8 cellular contexts compared by ENCODE assay signal in the genomic region with DNA sequence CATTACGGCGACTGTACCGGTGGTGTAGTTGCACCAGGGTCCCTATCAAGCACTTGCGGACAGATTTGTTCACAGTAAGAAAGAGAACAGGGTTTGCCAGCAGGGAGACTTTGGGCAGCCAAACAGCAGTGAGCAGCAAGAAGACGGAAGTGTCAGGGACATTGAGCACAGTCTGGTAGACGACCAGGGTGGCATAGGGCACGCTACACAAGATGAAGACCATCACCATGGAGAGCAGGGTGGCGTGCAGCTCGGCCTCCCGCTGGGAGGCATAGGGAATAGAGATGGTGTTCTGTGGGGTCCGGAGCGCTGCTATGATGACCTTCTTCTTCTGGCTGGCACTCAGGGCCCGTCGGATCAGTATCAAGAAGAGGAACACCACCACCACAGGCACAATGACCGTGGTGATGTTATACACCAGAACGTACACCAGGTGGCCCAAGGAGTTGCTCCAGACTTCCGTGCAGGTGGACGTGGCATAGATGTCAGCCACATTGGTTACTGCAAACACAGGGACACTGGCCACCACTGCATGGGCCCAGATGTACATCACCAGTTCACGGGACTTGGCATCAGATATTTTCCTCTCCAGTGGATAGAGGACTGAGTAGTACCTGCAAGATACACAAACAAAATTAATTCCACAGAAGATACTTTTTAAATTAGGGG. TPM values are rescaled to one million over a fixed set of nuclear protein-coding genes. Genes with fewer than 3 reads are reported as not detected.
A peak's percentile ranks its signal among the peaks of the same experiment; 100 is the strongest.
DNase-seq lines count a peak whose midpoint lies in the region; ATAC-seq and TF ChIP-seq lines count a peak whose summit lies in the region.

No MANE protein-coding gene starts in this region.

- H3K4me3 ChIP-seq in HAP-1, result no peak overlapping the region
- no peak overlapping the region for H3K4me3 ChIP-seq in fibroblast of the aortic adventitia (ENCODE audit: low read depth, low read length)

- H3K9me3 Mint-ChIP-seq in activated CD4-positive, alpha-beta T cell treated with anti-CD3 and anti-CD28 coated beads for 36 hours (ENCODE audit: low read depth), result no peaks in the 10 kb centered on the region

- no peak overlapping the region for H3K4me3 Mint-ChIP-seq in activated CD4-positive, alpha-beta T cell treated with anti-CD3 and anti-CD28 coated beads for 36 hours

- POLR2A ChIA-PET in activated CD4-positive, alpha-beta T cell treated with anti-CD3 and anti-CD28 coated beads for 36 hours (lab: Charles Lee), result no interaction called here

- no peaks in the 10 kb centered on the region for H3K4me1 ChIP-seq in HAP-1

- no peaks in the 10 kb centered on the region for H3K4me1 Mint-ChIP-seq in activated CD4-positive, alpha-beta T cell treated with anti-CD3 and anti-CD28 coated beads for 36 hours

- intact Hi-C loops in activated CD4-positive, alpha-beta T cell treated with anti-CD3 and anti-CD28 coated beads for 36 hours (cut with DNase I, micrococcal nuclease), result loop anchor here in 1 of 2 experiments (1.0 kb wide), 1 partner anchor 74 kb away; no protein-coding TSS in a partner anchor

- DNase-seq in activated CD4-positive, alpha-beta T cell treated with anti-CD3 and anti-CD28 coated beads for 36 hours, result peak; percentile 42
- no peak for DNase-seq in activated CD4-positive, alpha-beta T cell treated with anti-CD3 and anti-CD28 coated beads for 4 hours
- DNase-seq in HAP-1 (ENCODE audit: low spot score in 2 of 2) (peak; percentile 16 to 52), OCI-M1 (lab: John Stamatoyannopoulos, UW) (peak; percentile 43), fibroblast of the aortic adventitia (ENCODE audit: low read depth) (no peak), GOT3 (lab: John Stamatoyannopoulos, UW) (no peak), H4 (ENCODE audit: low spot score) (no peak), kidney glomerular epithelial cell (lab: John Stamatoyannopoulos, UW) (no peak)

- no peaks in the 10 kb centered on the region for H3K36me3 ChIP-seq in HAP-1 (replicated peaks)

- no peak overlapping the region for H3K27ac Mint-ChIP-seq in activated CD4-positive, alpha-beta T cell treated with anti-CD3 and anti-CD28 coated beads for 36 hours

- no peaks in the 10 kb centered on the region for H3K36me3 Mint-ChIP-seq in activated CD4-positive, alpha-beta T cell treated with anti-CD3 and anti-CD28 coated beads for 36 hours (ENCODE audit: low read depth)

- CTCF ChIA-PET in activated CD4-positive, alpha-beta T cell treated with anti-CD3 and anti-CD28 coated beads for 36 hours (lab: Charles Lee), result no interaction called here

- H3K27me3 ChIP-seq in HAP-1 (ENCODE audit: low read depth), result no peaks in the 10 kb centered on the region

- no peak for ATAC-seq in activated CD4-positive, alpha-beta T cell treated with anti-CD3 and anti-CD28 coated beads for 36 hours

- no peaks in the 10 kb centered on the region for H3K9me3 ChIP-seq in HAP-1

- TF ChIP-seq CTCF in fibroblast of the aortic adventitia (IDR thresholded peaks at IDR 0.05; ENCODE audit: insufficient read depth, low read length), result peak; percentile 57

- in situ Hi-C loops in HAP-1 (cut with MboI; ENCODE audit: low sequenced_read_pairs), result loop anchor here (10.0 kb wide), 1 partner anchor 73 kb away; no protein-coding TSS in a partner anchor

- peaks cover 5% of the 10 kb centered on the region for H3K27me3 Mint-ChIP-seq in activated CD4-positive, alpha-beta T cell treated with anti-CD3 and anti-CD28 coated beads for 36 hours

RNA-seq across cellular contexts. Expression of gene FSIP1, which starts 19.1 kb away (rescaled TPM):
- total RNA-seq in activated CD4-positive, alpha-beta T cell treated with anti-CD3 and anti-CD28 coated beads for 36 hours, result under 1 TPM; 0.25 to 0.32 TPM
- 1.4 and 4.2 TPM in 2 replicates for total RNA-seq in fibroblast of the aortic adventitia (ENCODE audit: low replicate concordance)
- total RNA-seq in H4 (2014; rRNA removed; shearing (Covaris generic)), result 1.0 and 1.3 TPM in 2 replicates

Comparison
In these comparisons a context has a peak if more than half of its experiments do, and no peak if none do; other contexts are left out.
1. DNase-seq: peak in activated CD4-positive, alpha-beta T cell treated with anti-CD3 and anti-CD28 coated beads for 36 hours (single experiment), HAP-1 (2 of 2) and OCI-M1 (single experiment); none in activated CD4-positive, alpha-beta T cell treated with anti-CD3 and anti-CD28 coated beads for 4 hours (0 of 2), fibroblast of the aortic adventitia (single experiment), GOT3 (single experiment), H4 (single experiment) and kidney glomerular epithelial cell (single experiment).